Comparison of ENCODE assay signal across 9 cellular contexts in the genomic region with DNA sequence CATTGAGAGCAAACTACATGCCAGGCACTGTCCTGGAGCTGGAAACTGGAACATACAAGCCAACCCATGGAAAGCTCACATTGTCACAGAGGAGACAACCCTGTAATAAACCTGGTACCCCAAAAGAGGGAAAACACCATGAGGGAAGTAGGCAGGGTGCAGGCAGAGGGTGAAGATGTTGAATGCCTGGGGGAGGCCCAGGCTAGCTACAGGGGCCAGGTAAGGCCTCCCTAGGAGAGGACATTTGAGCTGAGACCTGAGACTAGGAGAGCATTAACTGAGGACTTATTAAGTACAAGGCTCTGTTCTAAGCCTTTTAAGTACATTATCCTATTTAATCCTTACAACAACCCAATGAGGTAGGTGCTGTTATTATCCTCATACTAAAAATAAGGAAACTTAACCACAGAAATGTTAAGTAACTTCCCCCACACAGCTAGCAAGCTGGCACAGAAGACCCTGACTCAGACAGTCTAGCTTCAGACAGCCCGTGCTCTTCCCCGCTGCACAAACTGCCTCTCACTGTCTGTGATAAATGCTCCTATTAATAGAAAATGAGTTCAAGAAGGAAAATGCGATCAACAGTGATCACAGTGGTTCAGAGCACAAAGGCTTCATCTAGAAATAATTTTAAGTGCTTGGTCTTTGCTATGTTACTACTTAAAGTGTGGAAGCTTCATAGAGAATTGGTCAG. TPM values are rescaled to one million over a fixed set of nuclear protein-coding genes. Genes with fewer than 3 reads are reported as not detected.
DNase-seq lines count a peak whose midpoint lies in the region; ATAC-seq lines count a peak whose summit lies in the region.
"Had no signal": no experiment of that assay in that cellular context is flagged by ENCODE, and none has a peak within 500 bp of the region (broad histone marks: within the 10 kb centered on the region; RNA-seq: fewer than 3 reads in every experiment).

No MANE protein-coding gene starts in this region.

- peaks cover 69% of the 10 kb centered on the region for H3K4me1 ChIP-seq in skeletal muscle satellite cell (ENCODE audit: control insufficient read depth, insufficient read depth, low read length)

- H3K4me2 ChIP-seq in skeletal muscle satellite cell (ENCODE audit: low read length), result peak overlapping the region; percentile 34

- ATAC-seq in HG02885 (IDR thresholded peaks at IDR 0.05; ENCODE audit: poor library complexity, unreplicated experiment) (no peak), HG02588 (IDR thresholded peaks at IDR 0.05; ENCODE audit: unreplicated experiment) (no peak)

- no peaks in the 10 kb centered on the region for H3K36me3 ChIP-seq in skeletal muscle satellite cell (ENCODE audit: insufficient read depth, low read length)

- H3K9me3 ChIP-seq in skeletal muscle satellite cell (replicated peaks; ENCODE audit: low read length), result no peaks in the 10 kb centered on the region

- DNase-seq in GM04504 (ENCODE audit: low read depth) (peak; percentile 49), SIG-M5 treated with dmso at 0.1 percent for 504 hours (lab: John Stamatoyannopoulos, UW; ENCODE audit: unreplicated experiment) (peak; percentile 97), glomerular visceral epithelial cell (ENCODE audit: extremely low spot score) (peak; percentile 81), NCI-H1417 (lab: John Stamatoyannopoulos, UW) (no peak)
- DNase-seq in activated CD4-positive, alpha-beta T cell treated with anti-CD3 and anti-CD28 coated beads for 1 hour, result no peak
- DNase-seq: activated CD8-positive, alpha-beta memory T cell treated with anti-CD3 and anti-CD28 coated beads for 24 hours had no signal

- H3K4me3 ChIP-seq in skeletal muscle satellite cell (ENCODE audit: low read length), result no peak overlapping the region

- peak overlapping the region; percentile 56 for H3K9ac ChIP-seq in skeletal muscle satellite cell (ENCODE audit: low read depth, low read length)

- no peaks in the 10 kb centered on the region for H3K27me3 ChIP-seq in skeletal muscle satellite cell (ENCODE audit: control insufficient read depth, insufficient read depth, low read length)

RNA-seq across cellular contexts. Expression of a gene that starts 41.8 kb away (rescaled TPM):
- 16.7 and 19.0 TPM in 2 replicates for total RNA-seq in skeletal muscle satellite cell (2012; rRNA removed)

Comparison
In these comparisons a context has a peak if more than half of its experiments do, and no peak if none do; other contexts are left out.
1. DNase-seq: peak in GM04504 (single experiment), SIG-M5 treated with dmso at 0.1 percent for 504 hours (single experiment) and glomerular visceral epithelial cell (single experiment); none in NCI-H1417 (0 of 3) and activated CD4-positive, alpha-beta T cell treated with anti-CD3 and anti-CD28 coated beads for 1 hour (single experiment).